In genomic region chr18:76202322-76202721, GRCh38 we compare ENCODE assay signal across 27 cellular contexts.
"Had no signal": no experiment of that assay in that cellular context is flagged by ENCODE, and none has a peak within 500 bp of the region (broad histone marks: within the 10 kb centered on the region; RNA-seq: fewer than 3 reads in every experiment).

No MANE protein-coding gene starts in this region.

- H3K27ac ChIP-seq: stomach, suprapubic skin, testis, thoracic aorta, thyroid gland, tibial artery, tibial nerve, transverse colon, upper lobe of left lung, upper lobe of right lung, uterus, vagina had no signal

- H3K9me3 ChIP-seq: stomach, suprapubic skin, testis, thoracic aorta, thyroid gland, tibial artery, tibial nerve, transverse colon, upper lobe of left lung, upper lobe of right lung, uterus, vagina had no signal

- H3K4me3 ChIP-seq: stomach, suprapubic skin, testis, thoracic aorta, thyroid gland, tibial artery, tibial nerve, transverse colon, upper lobe of left lung, upper lobe of right lung, uterus, vagina had no signal

- ATAC-seq: stimulated activated effector memory CD8-positive, alpha-beta T cell treated with anti-CD3 and anti-CD28 coated beads, Interleukin-12 subunit alpha, Interleukin-12 subunit beta, amount 100 ng/mL, for 72 hours; stimulated activated memory B cell treated with anti-CD40 and anti-IgM and Interleukin-4, amounts not matched to agents 10 μg/mL and 1 μg/mL and 100 μg/mL, for 72 hours; stimulated activated naive B cell treated with anti-CD40 and anti-IgM and Interleukin-4, amounts not matched to agents 10 μg/mL and 1 μg/mL and 100 μg/mL, for 72 hours; upper lobe of right lung had no signal

- H3K27me3 ChIP-seq: suprapubic skin, testis, thyroid gland, tibial artery, tibial nerve, transverse colon, upper lobe of left lung, upper lobe of right lung, uterus, vagina had no signal

- H3K27me3 Mint-ChIP-seq: stimulated activated memory B cell treated with anti-CD40 and anti-IgM and Interleukin-4, amounts not matched to agents 10 μg/mL and 1 μg/mL and 100 μg/mL, for 72 hours had no signal

- H3K27ac Mint-ChIP-seq: stimulated activated effector memory CD8-positive, alpha-beta T cell treated with anti-CD3 and anti-CD28 coated beads, Interleukin-12 subunit alpha, Interleukin-12 subunit beta, amount 100 ng/mL, for 72 hours; stimulated activated memory B cell treated with anti-CD40 and anti-IgM and Interleukin-4, amounts not matched to agents 10 μg/mL and 1 μg/mL and 100 μg/mL, for 72 hours; stimulated activated naive B cell treated with anti-CD40 and anti-IgM and Interleukin-4, amounts not matched to agents 10 μg/mL and 1 μg/mL and 100 μg/mL, for 72 hours; stimulated activated naive CD8-positive, alpha-beta T cell treated with anti-CD3 and anti-CD28 coated beads, Interleukin-15, Interleukin-2, amounts not matched to agents 100 ng/mL and 50 ng/mL, for 24 hours; type B pancreatic cell had no signal

- DNase-seq: stimulated activated CD4-positive, alpha-beta T cell treated with anti-CD3 and anti-CD28 coated beads, Interleukin-2, amount 100 ng/mL, for 24 hours; stimulated activated CD4-positive, alpha-beta T cell treated with anti-CD3 and anti-CD28 coated beads, Interleukin-2, amount 100 ng/mL, for 48 hours; stimulated activated CD4-positive, alpha-beta T cell treated with anti-CD3 and anti-CD28 coated beads, Interleukin-4, amount 100 ng/mL, for 1 hour; stimulated activated CD4-positive, alpha-beta T cell treated with anti-CD3 and anti-CD28 coated beads, Interleukin-4, amount 100 ng/mL, for 24 hours; stimulated activated CD4-positive, alpha-beta T cell treated with anti-CD3 and anti-CD28 coated beads, Interleukin-4, amount 100 ng/mL, for 4 hours; stimulated activated CD8-positive, alpha-beta memory T cell treated with anti-CD3 and anti-CD28 coated beads, Interleukin-4, amount 100 ng/mL, for 48 hours; stimulated activated naive B cell treated with anti-CD40 and anti-IgM and Interleukin-4, amounts not matched to agents 10 μg/mL and 1 μg/mL and 100 μg/mL, for 72 hours; stimulated activated naive CD4-positive, alpha-beta T cell; stimulated activated naive CD4-positive, alpha-beta T cell treated with Interleukin-2 at 50 U/mL for 16 hours; stomach; substantia nigra; testis; thyroid gland; tibial artery; transverse colon; trophoblast cell; upper lobe of left lung; upper lobe of right lung; uterus had no signal

- H3K36me3 ChIP-seq: stomach, suprapubic skin, thoracic aorta, thyroid gland, tibial artery, tibial nerve, transverse colon, upper lobe of left lung, upper lobe of right lung, uterus, vagina had no signal

- H3K4me1 ChIP-seq: stomach, suprapubic skin, testis, thyroid gland, tibial artery, tibial nerve, transverse colon, upper lobe of left lung, upper lobe of right lung, uterus, vagina had no signal

- H3K4me3 Mint-ChIP-seq: stimulated activated effector memory CD8-positive, alpha-beta T cell treated with anti-CD3 and anti-CD28 coated beads, Interleukin-12 subunit alpha, Interleukin-12 subunit beta, amount 100 ng/mL, for 72 hours; stimulated activated memory B cell treated with anti-CD40 and anti-IgM and Interleukin-4, amounts not matched to agents 10 μg/mL and 1 μg/mL and 100 μg/mL, for 72 hours; stimulated activated naive B cell treated with anti-CD40 and anti-IgM and Interleukin-4, amounts not matched to agents 10 μg/mL and 1 μg/mL and 100 μg/mL, for 72 hours; stimulated activated naive CD8-positive, alpha-beta T cell treated with anti-CD3 and anti-CD28 coated beads, Interleukin-15, Interleukin-2, amounts not matched to agents 100 ng/mL and 50 ng/mL, for 24 hours; type B pancreatic cell had no signal

- H3K4me1 Mint-ChIP-seq: stimulated activated effector memory CD8-positive, alpha-beta T cell treated with anti-CD3 and anti-CD28 coated beads, Interleukin-12 subunit alpha, Interleukin-12 subunit beta, amount 100 ng/mL, for 72 hours; stimulated activated memory B cell treated with anti-CD40 and anti-IgM and Interleukin-4, amounts not matched to agents 10 μg/mL and 1 μg/mL and 100 μg/mL, for 72 hours; stimulated activated naive B cell treated with anti-CD40 and anti-IgM and Interleukin-4, amounts not matched to agents 10 μg/mL and 1 μg/mL and 100 μg/mL, for 72 hours had no signal
